ENCODE assay signal across 13 cellular contexts in the genomic region with DNA sequence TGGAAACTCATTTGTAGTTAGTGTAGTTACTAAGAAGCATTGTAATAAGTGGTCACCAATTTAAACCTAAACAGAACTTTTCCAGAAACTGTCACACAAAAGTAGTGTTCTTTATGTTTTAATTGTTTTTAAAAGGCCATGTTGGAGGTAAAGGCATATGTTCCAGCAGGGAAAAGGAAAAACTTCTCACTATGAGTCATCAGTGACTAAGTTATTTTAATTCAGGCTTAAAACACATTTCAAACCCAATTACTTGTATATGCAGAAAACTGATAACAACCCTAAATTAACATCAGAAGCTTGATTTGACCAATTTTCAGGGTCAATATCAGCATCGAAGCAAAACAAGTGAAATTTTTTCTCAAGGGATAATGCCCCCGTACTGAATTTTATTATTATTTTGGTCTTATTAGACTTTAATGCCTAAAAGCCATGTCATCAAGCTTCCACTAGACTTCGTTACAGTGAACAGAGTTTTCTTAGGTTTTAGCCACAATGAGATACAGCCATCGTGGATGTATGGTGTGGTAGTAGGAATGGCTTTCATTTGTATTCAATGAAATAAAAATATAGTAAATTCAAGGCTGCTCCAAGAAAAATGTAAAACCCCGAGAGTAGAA. TPM values are rescaled to one million over a fixed set of nuclear protein-coding genes. Genes with fewer than 3 reads are reported as not detected.
DNase-seq lines count a peak whose midpoint lies in the region; ATAC-seq and TF ChIP-seq lines count a peak whose summit lies in the region.
"Had no signal": no experiment of that assay in that cellular context is flagged by ENCODE, and none has a peak within 500 bp of the region (broad histone marks: within the 10 kb centered on the region; RNA-seq: fewer than 3 reads in every experiment).

No MANE protein-coding gene starts in this region.

- CTCF ChIA-PET in HEK293 (lab: Yijun Ruan, JAX), result no interaction called here

- ATAC-seq in T-helper 17 cell, result no peak
- no peak for ATAC-seq in left lobe of liver
- ATAC-seq in HG02884 (IDR thresholded peaks at IDR 0.05; ENCODE audit: unreplicated experiment), result no peak
- ATAC-seq: CD8-positive, alpha-beta T cell had no signal

- H3K4me3 ChIP-seq in HEK293 (ENCODE audit: low read depth, low read length), result no peak overlapping the region
- H3K4me3 ChIP-seq in foreskin fibroblast (ENCODE audit: low read depth in 1 of 2, low read length in 2 of 2), result no peak overlapping the region
- H3K4me3 ChIP-seq: SK-N-MC had no signal

- H3K27ac Mint-ChIP-seq in T-helper 17 cell, result no peak overlapping the region
- H3K27ac Mint-ChIP-seq: CD8-positive, alpha-beta T cell had no signal

- no peaks in the 10 kb centered on the region for H3K9me3 ChIP-seq in HEK293 (ENCODE audit: control insufficient read depth, insufficient read depth, low read depth, low read length)
- no peaks in the 10 kb centered on the region for H3K9me3 ChIP-seq in T-helper 17 cell (ENCODE audit: control insufficient read depth, low read length, poor library complexity, severe bottlenecking)

- no peaks in the 10 kb centered on the region for H3K27me3 Mint-ChIP-seq in T-helper 17 cell

- DNase-seq in AG08395 (ENCODE audit: low spot score), result peak; percentile 42
- peak; percentile 55 for DNase-seq in amniotic epithelial cell (ENCODE audit: low read depth)
- peak; percentile 45 to 73 for DNase-seq in foreskin fibroblast
- DNase-seq in T-helper 17 cell, result no peak
- DNase-seq in left lobe of liver (ENCODE audit: low spot score), result no peak
- DNase-seq in NCI-H2227 (lab: John Stamatoyannopoulos, UW; ENCODE audit: unreplicated experiment), result no peak
- DNase-seq: CD8-positive, alpha-beta T cell; glutamatergic neuron; NCI-H1092 treated with DMSO at 0.1 percent for 48 hours; NCI-H526 treated with DMSO at 0.1 percent for 48 hours had no signal

- no peak overlapping the region for H3K4me3 Mint-ChIP-seq in T-helper 17 cell
- H3K4me3 Mint-ChIP-seq: CD8-positive, alpha-beta T cell had no signal

- H3K4me1 Mint-ChIP-seq in T-helper 17 cell, result peaks cover 26% of the 10 kb centered on the region

- H3K4me1 ChIP-seq in HEK293 (ENCODE audit: control insufficient read depth, insufficient read depth, low read length), result peaks cover 6% of the 10 kb centered on the region; the same call in 1 of the 2 replicates

- H3K36me3 ChIP-seq in HEK293 (ENCODE audit: control insufficient read depth in 2 of 2, insufficient read depth in 1 of 2, low read length in 2 of 2), result no peaks in the 10 kb centered on the region

- POLR2A ChIA-PET in HEK293 (lab: Yijun Ruan, JAX), result no interaction called here

- TF ChIP-seq CTCF in HEK293 (tag by site-specific recombination; IDR thresholded peaks at IDR 0.05) (no peak), foreskin fibroblast (IDR thresholded peaks at IDR 0.05; ENCODE audit: low read depth, low read length) (no peak)

- H3K36me3 Mint-ChIP-seq in T-helper 17 cell (ENCODE audit: low read depth), result no peaks in the 10 kb centered on the region

- H3K27ac ChIP-seq in HEK293 (ENCODE audit: extremely low read depth, low read depth, low read length), result no peak overlapping the region
- H3K27ac ChIP-seq: SK-N-MC had no signal

TF ChIP-seq in HEK293, 187 proteins besides CTCF, POLR2A, EP300 and RAD21:
- TF ChIP-seq, protein P1, sequence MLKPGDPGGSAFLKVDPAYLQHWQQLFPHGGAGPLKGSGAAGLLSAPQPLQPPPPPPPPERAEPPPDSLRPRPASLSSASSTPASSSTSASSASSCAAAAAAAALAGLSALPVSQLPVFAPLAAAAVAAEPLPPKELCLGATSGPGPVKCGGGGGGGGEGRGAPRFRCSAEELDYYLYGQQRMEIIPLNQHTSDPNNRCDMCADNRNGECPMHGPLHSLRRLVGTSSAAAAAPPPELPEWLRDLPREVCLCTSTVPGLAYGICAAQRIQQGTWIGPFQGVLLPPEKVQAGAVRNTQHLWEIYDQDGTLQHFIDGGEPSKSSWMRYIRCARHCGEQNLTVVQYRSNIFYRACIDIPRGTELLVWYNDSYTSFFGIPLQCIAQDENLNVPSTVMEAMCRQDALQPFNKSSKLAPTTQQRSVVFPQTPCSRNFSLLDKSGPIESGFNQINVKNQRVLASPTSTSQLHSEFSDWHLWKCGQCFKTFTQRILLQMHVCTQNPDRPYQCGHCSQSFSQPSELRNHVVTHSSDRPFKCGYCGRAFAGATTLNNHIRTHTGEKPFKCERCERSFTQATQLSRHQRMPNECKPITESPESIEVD (tag by site-specific recombination; IDR thresholded peaks at IDR 0.05), result peak; percentile 85
- TF ChIP-seq ZNF664 (tag by site-specific recombination; IDR thresholded peaks at IDR 0.05), result no peak
- no peak for TF ChIP-seq ZNF311 (tag by site-specific recombination; IDR thresholded peaks at IDR 0.05; ENCODE audit: borderline replicate concordance)
- TF ChIP-seq ZNF10 (tag by site-specific recombination; IDR thresholded peaks at IDR 0.05), result no peak
- no peak for TF ChIP-seq ZBTB8A (tag by site-specific recombination; IDR thresholded peaks at IDR 0.05)
- TF ChIP-seq ZNF221 (tag by site-specific recombination; IDR thresholded peaks at IDR 0.05; ENCODE audit: borderline replicate concordance), result no peak
- no peak for TF ChIP-seq ZNF670 (tag by site-specific recombination; IDR thresholded peaks at IDR 0.05; ENCODE audit: low read depth)
- TF ChIP-seq ZNF837 (tag by site-specific recombination; IDR thresholded peaks at IDR 0.05), result no peak
- no peak for TF ChIP-seq SCRT1 (tag by site-specific recombination; IDR thresholded peaks at IDR 0.05; ENCODE audit: borderline replicate concordance)
- TF ChIP-seq BCL11A (tag by site-specific recombination; IDR thresholded peaks at IDR 0.05; ENCODE audit: low read depth), result no peak
- no peak for TF ChIP-seq ZBTB1 (tag by site-specific recombination; IDR thresholded peaks at IDR 0.05)
- 0 out of 2 replicates have a peak, but pooled peaks have one; percentile 68 for TF ChIP-seq ZNF184 (tag by site-specific recombination; IDR thresholded peaks at IDR 0.05)
- no peak for TF ChIP-seq ZNF214 (tag by site-specific recombination; IDR thresholded peaks at IDR 0.05; ENCODE audit: borderline replicate concordance)
- TF ChIP-seq PRDM1 (tag by site-specific recombination; IDR thresholded peaks at IDR 0.05), result 0 out of 2 replicates have a peak, but pooled peaks have one; percentile 19
- no peak for TF ChIP-seq ZNF19 (tag by site-specific recombination; IDR thresholded peaks at IDR 0.05; ENCODE audit: low read depth)
- no peak for TF ChIP-seq ZNF707 (tag by site-specific recombination; IDR thresholded peaks at IDR 0.05)
- no peak for TF ChIP-seq AEBP2 (tag by site-specific recombination; IDR thresholded peaks at IDR 0.05; ENCODE audit: borderline replicate concordance)
- TF ChIP-seq ZNF121 (tag by site-specific recombination; IDR thresholded peaks at IDR 0.05), result no peak
- no peak for TF ChIP-seq YY1 (tag by site-specific recombination; IDR thresholded peaks at IDR 0.05)
- TF ChIP-seq, protein P2, sequence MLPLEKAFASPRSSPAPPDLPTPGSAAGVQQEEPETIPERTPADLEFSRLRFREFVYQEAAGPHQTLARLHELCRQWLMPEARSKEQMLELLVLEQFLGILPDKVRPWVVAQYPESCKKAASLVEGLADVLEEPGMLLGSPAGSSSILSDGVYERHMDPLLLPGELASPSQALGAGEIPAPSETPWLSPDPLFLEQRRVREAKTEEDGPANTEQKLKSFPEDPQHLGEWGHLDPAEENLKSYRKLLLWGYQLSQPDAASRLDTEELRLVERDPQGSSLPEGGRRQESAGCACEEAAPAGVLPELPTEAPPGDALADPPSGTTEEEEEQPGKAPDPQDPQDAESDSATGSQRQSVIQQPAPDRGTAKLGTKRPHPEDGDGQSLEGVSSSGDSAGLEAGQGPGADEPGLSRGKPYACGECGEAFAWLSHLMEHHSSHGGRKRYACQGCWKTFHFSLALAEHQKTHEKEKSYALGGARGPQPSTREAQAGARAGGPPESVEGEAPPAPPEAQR (tag by site-specific recombination; IDR thresholded peaks at IDR 0.05), result no peak
- TF ChIP-seq KLF7 (tag by site-specific recombination; IDR thresholded peaks at IDR 0.05; ENCODE audit: borderline replicate concordance), result no peak
- 0 out of 2 replicates have a peak, but pooled peaks have one; percentile 24 for TF ChIP-seq SP7 (tag by site-specific recombination; IDR thresholded peaks at IDR 0.05)
- no peak for TF ChIP-seq ZNF488 (tag by site-specific recombination; IDR thresholded peaks at IDR 0.05)

RNA-seq across cellular contexts. Expression of gene TAOK3, which starts 11.8 kb away (rescaled TPM):
- total RNA-seq in T-helper 17 cell, result 10 to 100 TPM; 77.8 to 82.2 TPM
- total RNA-seq in left lobe of liver, result 15.5 TPM

RNA-seq across cellular contexts. Expression of gene SUDS3, which starts 15.5 kb away (rescaled TPM):
- total RNA-seq in T-helper 17 cell (10 to 100 TPM; 29.8 to 34.9 TPM), left lobe of liver (10.8 TPM)

Comparison
In these comparisons a context has a peak if more than half of its experiments do, and no peak if none do; other contexts are left out.
1. DNase-seq: peak in AG08395 (single experiment), amniotic epithelial cell (single experiment) and foreskin fibroblast (2 of 2); none in T-helper 17 cell (0 of 3), left lobe of liver (single experiment) and NCI-H2227 (single experiment).